ENCODE assay signal across 23 cellular contexts in the genomic region with DNA sequence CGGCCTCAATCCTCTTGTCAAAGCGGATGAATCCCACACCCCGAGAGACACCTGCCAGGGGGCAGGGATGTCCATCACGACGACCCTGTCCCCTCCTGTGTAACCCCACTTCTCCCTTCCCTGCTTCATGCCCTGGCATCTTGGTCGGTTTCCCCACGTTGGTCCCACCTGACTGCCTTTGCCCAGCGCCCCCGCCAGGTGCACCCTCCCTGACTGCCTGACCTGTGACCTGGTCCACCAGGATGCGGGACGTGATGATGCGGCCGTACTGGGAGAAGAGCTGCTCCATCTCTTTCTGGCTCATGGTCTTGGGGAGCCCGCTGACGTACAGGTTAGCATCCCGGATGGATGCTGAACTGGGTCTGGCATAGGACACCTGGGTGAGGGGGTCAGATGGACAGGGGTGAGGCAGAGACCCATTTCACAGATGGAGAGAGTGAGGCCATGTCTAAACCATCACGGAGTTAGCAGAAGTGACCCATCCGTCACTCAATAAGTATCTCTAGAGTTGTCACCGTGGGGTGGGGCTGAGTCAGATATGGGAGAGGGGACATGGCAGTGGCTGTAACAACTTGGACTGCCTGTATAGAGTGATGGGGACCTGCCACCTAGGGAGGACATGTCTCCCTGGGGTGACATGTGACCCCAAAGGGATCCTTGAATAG. TPM values are rescaled to one million over a fixed set of nuclear protein-coding genes. Genes with fewer than 3 reads are reported as not detected.
DNase-seq lines count a peak whose midpoint lies in the region; ATAC-seq, FAIRE-seq and TF ChIP-seq lines count a peak whose summit lies in the region.
"Had no signal": no experiment of that assay in that cellular context is flagged by ENCODE, and none has a peak within 500 bp of the region (broad histone marks: within the 10 kb centered on the region; RNA-seq: fewer than 3 reads in every experiment).

No MANE protein-coding gene starts in this region.

- H3K27me3 Mint-ChIP-seq in astrocyte (ENCODE audit: low read depth, unreplicated experiment) = peaks cover 18% of the 10 kb centered on the region
- no peaks in the 10 kb centered on the region for H3K27me3 Mint-ChIP-seq in progenitor cell of endocrine pancreas

- H3K27me3 ChIP-seq in H7 (ENCODE audit: control insufficient read depth, insufficient read depth, low read length) (no peaks in the 10 kb centered on the region), astrocyte (ENCODE audit: insufficient read depth, low read length) (no peaks in the 10 kb centered on the region), left lung (peaks cover 0 to 43% of the 10 kb centered on the region in 2 donors), gastrocnemius medialis (peaks cover 15 to 19% (median 16%) of the 10 kb centered on the region in 3 donors)
- H3K27me3 ChIP-seq: BLaER1, Peyer's patch had no signal

- H3K79me2 ChIP-seq in astrocyte (ENCODE audit: insufficient read depth, low read length) = no peaks in the 10 kb centered on the region

- no peak overlapping the region for H3K4me2 ChIP-seq in astrocyte (ENCODE audit: low read length)
- H3K4me2 ChIP-seq: BLaER1 had no signal

- H3K9me3 ChIP-seq in astrocyte (ENCODE audit: insufficient read depth, low read depth, low read length) = no peaks in the 10 kb centered on the region
- H3K9me3 ChIP-seq in left lung = no peaks in the 10 kb centered on the region
- H3K9me3 ChIP-seq in gastrocnemius medialis = no peaks in the 10 kb centered on the region
- H3K9me3 ChIP-seq: BLaER1, Caco-2, Peyer's patch had no signal

- H3K36me3 ChIP-seq in H7 (replicated peaks; ENCODE audit: control insufficient read depth, insufficient read depth, low read length) (no peaks in the 10 kb centered on the region), astrocyte (ENCODE audit: insufficient read depth, low read length) (no peaks in the 10 kb centered on the region), left lung (no peaks in the 10 kb centered on the region), gastrocnemius medialis (no peaks in the 10 kb centered on the region)
- H3K36me3 ChIP-seq: BLaER1, Peyer's patch had no signal

- H3K9ac ChIP-seq in astrocyte (ENCODE audit: low read length) = no peak overlapping the region
- H3K9ac ChIP-seq: BLaER1 had no signal

- DNase-seq in H7 (peak; percentile 31), astrocyte (ENCODE audit: low read depth) (no peak), epidermal melanocyte (ENCODE audit: insufficient read length, low spot score) (peak; percentile 11), progenitor cell of endocrine pancreas (ENCODE audit: low spot score, unreplicated experiment) (no peak), T-helper 9 cell (no peak), left lung (no peak), gastrocnemius medialis (no peak)
- DNase-seq in activated CD4-positive, alpha-beta T cell treated with anti-CD3 and anti-CD28 coated beads, Interleukin-2, amount 50 U/mL, for 48 hours = no peak
- DNase-seq: ACHN; Caco-2; CD4-positive, alpha-beta memory T cell; DMS 273 treated with DMSO at 0.1 percent for 48 hours; DND-41; GOT3; Kasumi-1; NCI-H1694 treated with DMSO at 0.1 percent for 48 hours; NCI-H2081 treated with DMSO at 0.1 percent for 48 hours; NCI-H2171 treated with DMSO at 0.1 percent for 48 hours; NCI-H524 treated with DMSO at 0.1 percent for 48 hours; Peyer's patch had no signal

- H2AFZ ChIP-seq in astrocyte (ENCODE audit: low read depth, low read length) = no peak overlapping the region

- no peak for TF ChIP-seq CTCF in astrocyte (IDR thresholded peaks at IDR 0.05; ENCODE audit: insufficient read depth, low read depth, low read length)
- TF ChIP-seq CTCF in progenitor cell of endocrine pancreas (IDR thresholded peaks at IDR 0.05; ENCODE audit: unreplicated experiment) = no peak
- TF ChIP-seq CTCF in left lung (IDR thresholded peaks at IDR 0.05) = no peak
- TF ChIP-seq CTCF in gastrocnemius medialis (IDR thresholded peaks at IDR 0.05 in 4 of 5, conservative IDR thresholded peaks at IDR 0.05 in 1 of 5) = no peak

- FAIRE-seq in astrocyte (lab: Jason Lieb, UNC) = no peak
- FAIRE-seq: GM12878 had no signal

- H3K27ac ChIP-seq in astrocyte (ENCODE audit: low read depth, low read length) = no peak overlapping the region
- no peak overlapping the region for H3K27ac ChIP-seq in left lung
- H3K27ac ChIP-seq in gastrocnemius medialis = no peak overlapping the region
- H3K27ac ChIP-seq: BLaER1, Peyer's patch had no signal

- no peaks in the 10 kb centered on the region for H4K20me1 ChIP-seq in astrocyte (ENCODE audit: insufficient read depth, low read length)
- H4K20me1 ChIP-seq: BLaER1 had no signal

- no peak for TF ChIP-seq POLR2A in gastrocnemius medialis (IDR thresholded peaks at IDR 0.05)

- H3K36me3 Mint-ChIP-seq in astrocyte (ENCODE audit: low read depth, unreplicated experiment) (no peaks in the 10 kb centered on the region), progenitor cell of endocrine pancreas (ENCODE audit: insufficient read depth) (no peaks in the 10 kb centered on the region)
- H3K36me3 Mint-ChIP-seq: CD4-positive, alpha-beta memory T cell had no signal

- ATAC-seq in left lung (no peak), gastrocnemius medialis (no peak)
- ATAC-seq: GM12878 had no signal

- in situ Hi-C loops in gastrocnemius medialis (cut with MboI; ENCODE audit: low sequenced_read_pairs in 4 of 4) = no loop called here

- intact Hi-C loops in left lung (cut with DNase I) = no loop called here
- intact Hi-C loops in gastrocnemius medialis (cut with DNase I; ENCODE audit: low total_unique reads) = no loop called here

- no peak overlapping the region for H3K4me3 ChIP-seq in H7 (ENCODE audit: insufficient read depth, low read depth, low read length)
- H3K4me3 ChIP-seq in astrocyte (ENCODE audit: insufficient read depth, low read depth, low read length) = no peak overlapping the region
- no peak overlapping the region for H3K4me3 ChIP-seq in left lung
- no peak overlapping the region for H3K4me3 ChIP-seq in gastrocnemius medialis
- H3K4me3 ChIP-seq: BLaER1, GM12878, Peyer's patch had no signal

- H3K9me3 Mint-ChIP-seq in astrocyte (ENCODE audit: unreplicated experiment) (peaks cover 3% of the 10 kb centered on the region), progenitor cell of endocrine pancreas (ENCODE audit: low read depth) (no peaks in the 10 kb centered on the region)
- H3K9me3 Mint-ChIP-seq: CD4-positive, alpha-beta memory T cell had no signal

- H3K27ac Mint-ChIP-seq in astrocyte (ENCODE audit: unreplicated experiment) = peak overlapping the region; percentile 66
- H3K27ac Mint-ChIP-seq in progenitor cell of endocrine pancreas = peak overlapping the region; percentile 7

- H3K4me3 Mint-ChIP-seq in astrocyte (ENCODE audit: unreplicated experiment) (peak overlapping the region; percentile 34), progenitor cell of endocrine pancreas (ENCODE audit: low read depth) (no peak overlapping the region)
- H3K4me3 Mint-ChIP-seq: CD4-positive, alpha-beta memory T cell had no signal

- H3K4me1 Mint-ChIP-seq in astrocyte (ENCODE audit: low read depth, unreplicated experiment) = no peaks in the 10 kb centered on the region
- no peaks in the 10 kb centered on the region for H3K4me1 Mint-ChIP-seq in progenitor cell of endocrine pancreas (ENCODE audit: low read depth)

- H3K4me1 ChIP-seq in astrocyte (ENCODE audit: insufficient read depth, low read length) = no peaks in the 10 kb centered on the region
- H3K4me1 ChIP-seq in left lung = no peaks in the 10 kb centered on the region
- H3K4me1 ChIP-seq in gastrocnemius medialis = no peaks in the 10 kb centered on the region
- H3K4me1 ChIP-seq: BLaER1, Caco-2, Peyer's patch had no signal

RNA-seq across cellular contexts. Expression of gene ELAVL3, which starts 22.5 kb away (rescaled TPM):
- total RNA-seq in H7 (2014; rRNA removed; shearing (Covaris generic)) = 0.17 and 0.52 TPM in 2 replicates
- total RNA-seq in astrocyte (not detected in 2 replicates), progenitor cell of endocrine pancreas (0.87 and 1.4 TPM in 2 replicates), left lung (under 1 TPM in 1 of 2 donors, not detected in 1; 0.21 TPM), gastrocnemius medialis (not detected)
- total RNA-seq: Caco-2; CD4-positive, alpha-beta memory T cell; MCF 10A had no signal

RNA-seq across cellular contexts. Expression of gene PRKCSH, which starts 22.9 kb away (rescaled TPM):
- 97.7 and 108 TPM in 2 replicates for total RNA-seq in H7 (2014; rRNA removed; shearing (Covaris generic))
- total RNA-seq in astrocyte = 405 and 431 TPM in 2 replicates
- 409 and 437 TPM in 2 replicates for total RNA-seq in progenitor cell of endocrine pancreas
- total RNA-seq in left lung = 100 to 1,000 TPM; 286 to 303 TPM
- 10 to 100 TPM; 31.6 to 54.2 (median 50.6) TPM for total RNA-seq in gastrocnemius medialis

RNA-seq across cellular contexts. Expression of gene ODAD3, which starts 23.4 kb away (rescaled TPM):
- 0.66 and 1.4 TPM in 2 replicates for total RNA-seq in H7 (2014; rRNA removed; shearing (Covaris generic))
- total RNA-seq in astrocyte (0.62 and 0.66 TPM in 2 replicates), progenitor cell of endocrine pancreas (1.8 and 2.2 TPM in 2 replicates), left lung (1 to 10 TPM in 1 of 2 donors, under 1 TPM in 1; 0.55 to 2.1 TPM), gastrocnemius medialis (not detected)
- total RNA-seq: Caco-2; CD4-positive, alpha-beta memory T cell had no signal

RNA-seq across cellular contexts. Expression of gene RGL3, which starts 39.3 kb away (rescaled TPM):
- 1.6 and 7.8 TPM in 2 replicates for total RNA-seq in H7 (2014; rRNA removed; shearing (Covaris generic))
- total RNA-seq in astrocyte (1.3 and 3.6 TPM in 2 replicates), progenitor cell of endocrine pancreas (266 and 284 TPM in 2 replicates), left lung (10 to 100 TPM; 35.7 to 68.2 TPM), gastrocnemius medialis (1 to 10 TPM in 2 of 4 donors, under 1 TPM in 2; 0.33 to 7.0 (median 1.3) TPM)
- total RNA-seq: CD4-positive, alpha-beta memory T cell; GM12878; MCF 10A had no signal

RNA-seq across cellular contexts. Expression of gene ZNF653, which starts 47.3 kb away (rescaled TPM):
- total RNA-seq in H7 (2014; rRNA removed; shearing (Covaris generic)) = 8.5 and 9.8 TPM in 2 replicates
- 5.5 and 7.6 TPM in 2 replicates for total RNA-seq in astrocyte
- total RNA-seq in progenitor cell of endocrine pancreas = 17.6 and 21.8 TPM in 2 replicates
- total RNA-seq in left lung = 1 to 10 TPM; 7.7 to 8.4 TPM
- 10 to 100 TPM in 2 of 4 donors, 1 to 10 TPM in 2; 5.6 to 25.8 (median 10.1) TPM for total RNA-seq in gastrocnemius medialis

Comparison
In these comparisons a context has a peak if more than half of its experiments do, and no peak if none do; other contexts are left out.
1. DNase-seq: peak in H7 (single experiment) and epidermal melanocyte (single experiment); none in astrocyte (single experiment), progenitor cell of endocrine pancreas (single experiment), activated CD4-positive, alpha-beta T cell treated with anti-CD3 and anti-CD28 coated beads, Interleukin-2, amount 50 U/mL, for 48 hours (0 of 2), T-helper 9 cell (single experiment), left lung (0 of 2) and gastrocnemius medialis (0 of 2).